ENCODE assay signal across 8 cellular contexts in genomic region chr9:71001780-71002386, GRCh38.
A peak's percentile ranks its signal among the peaks of the same experiment; 100 is the strongest.
DNase-seq lines count a peak whose midpoint lies in the region; ATAC-seq and TF ChIP-seq lines count a peak whose summit lies in the region.

No MANE protein-coding gene starts in this region.

- no peaks in the 10 kb centered on the region for H3K27me3 Mint-ChIP-seq in activated naive CD8-positive, alpha-beta T cell treated with anti-CD3 and anti-CD28 coated beads, Interleukin-2, amount 50 U/mL, for 24 hours
- H3K27me3 Mint-ChIP-seq in activated naive CD8-positive, alpha-beta T cell treated with anti-CD3 and anti-CD28 coated beads for 36 hours, result peaks cover 5% of the 10 kb centered on the region

- H3K4me3 ChIP-seq in WI38 (ENCODE audit: low read depth, low read length), result no peak overlapping the region

- no peak overlapping the region for H3K27ac Mint-ChIP-seq in activated naive CD8-positive, alpha-beta T cell treated with anti-CD3 and anti-CD28 coated beads, Interleukin-2, amount 50 U/mL, for 24 hours
- H3K27ac Mint-ChIP-seq in activated naive CD8-positive, alpha-beta T cell treated with anti-CD3 and anti-CD28 coated beads for 36 hours, result no peak overlapping the region

- peaks cover 18% of the 10 kb centered on the region for H3K9me3 Mint-ChIP-seq in activated naive CD8-positive, alpha-beta T cell treated with anti-CD3 and anti-CD28 coated beads, Interleukin-2, amount 50 U/mL, for 24 hours
- H3K9me3 Mint-ChIP-seq in activated naive CD8-positive, alpha-beta T cell treated with anti-CD3 and anti-CD28 coated beads for 36 hours, result peaks cover 16% of the 10 kb centered on the region

- H3K36me3 Mint-ChIP-seq in activated naive CD8-positive, alpha-beta T cell treated with anti-CD3 and anti-CD28 coated beads, Interleukin-2, amount 50 U/mL, for 24 hours (ENCODE audit: low read depth), result peaks cover 3% of the 10 kb centered on the region
- no peaks in the 10 kb centered on the region for H3K36me3 Mint-ChIP-seq in activated naive CD8-positive, alpha-beta T cell treated with anti-CD3 and anti-CD28 coated beads for 36 hours

- no peak for ATAC-seq in activated naive CD8-positive, alpha-beta T cell treated with anti-CD3 and anti-CD28 coated beads, Interleukin-2, amount 50 U/mL, for 24 hours
- peak; percentile 68 for ATAC-seq in HG03565 (IDR thresholded peaks at IDR 0.05; ENCODE audit: unreplicated experiment)
- ATAC-seq in HG03354 (IDR thresholded peaks at IDR 0.05; ENCODE audit: poor library complexity, severe bottlenecking, unreplicated experiment), result no peak
- no peak for ATAC-seq in GM18858 (IDR thresholded peaks at IDR 0.05; ENCODE audit: unreplicated experiment)

- H3K4me1 Mint-ChIP-seq in activated naive CD8-positive, alpha-beta T cell treated with anti-CD3 and anti-CD28 coated beads, Interleukin-2, amount 50 U/mL, for 24 hours, result no peaks in the 10 kb centered on the region
- no peaks in the 10 kb centered on the region for H3K4me1 Mint-ChIP-seq in activated naive CD8-positive, alpha-beta T cell treated with anti-CD3 and anti-CD28 coated beads for 36 hours

- peak; percentile 43; the same call in 1 of the 2 replicates for TF ChIP-seq CTCF in WI38 (IDR thresholded peaks at IDR 0.05; ENCODE audit: low read depth, low read length)

- DNase-seq in activated naive CD8-positive, alpha-beta T cell treated with anti-CD3 and anti-CD28 coated beads, Interleukin-2, amount 50 U/mL, for 24 hours, result peak; percentile 2
- no peak for DNase-seq in activated naive CD8-positive, alpha-beta T cell treated with anti-CD3 and anti-CD28 coated beads for 36 hours
- DNase-seq in kidney glomerular epithelial cell (lab: John Stamatoyannopoulos, UW) (peak; percentile 47), inferior parietal cortex (ENCODE audit: extremely low spot score) (no peak)

- H3K4me3 Mint-ChIP-seq in activated naive CD8-positive, alpha-beta T cell treated with anti-CD3 and anti-CD28 coated beads, Interleukin-2, amount 50 U/mL, for 24 hours, result no peak overlapping the region
- H3K4me3 Mint-ChIP-seq in activated naive CD8-positive, alpha-beta T cell treated with anti-CD3 and anti-CD28 coated beads for 36 hours, result no peak overlapping the region

Comparison
In these comparisons a context has a peak if more than half of its experiments do, and no peak if none do; other contexts are left out.
1. DNase-seq: peak in activated naive CD8-positive, alpha-beta T cell treated with anti-CD3 and anti-CD28 coated beads, Interleukin-2, amount 50 U/mL, for 24 hours (single experiment) and kidney glomerular epithelial cell (single experiment); none in activated naive CD8-positive, alpha-beta T cell treated with anti-CD3 and anti-CD28 coated beads for 36 hours (single experiment) and inferior parietal cortex (single experiment).